In genomic region chr12:65594373-65594772, GRCh38 we compare ENCODE assay signal across 1 cellular context.
TF ChIP-seq lines count a peak whose summit lies in the region.

No MANE protein-coding gene starts in this region.

TF ChIP-seq in GM23338, 12 proteins besides CTCF, POLR2A, EP300 and RAD21 (continued from another document):
- no peak for TF ChIP-seq ZNF462 (CRISPR knock-in tag; IDR thresholded peaks at IDR 0.05)
